ENCODE assay signal across 1 cellular context in genomic region chr20:50146732-50147662, GRCh38.
TF ChIP-seq lines count a peak whose summit lies in the region.

No MANE protein-coding gene starts in this region.

TF ChIP-seq in K562, 482 proteins besides CTCF, POLR2A, EP300 and RAD21 (continued from another document and continues in another):
- TF ChIP-seq E2F6 (IDR thresholded peaks at IDR 0.05; ENCODE audit: borderline replicate concordance in 1 of 2, extremely low read depth in 1 of 2, insufficient read depth in 1 of 2, insufficient read length in 1 of 2, low read depth in 1 of 2, low read length in 1 of 2, poor library complexity in 1 of 2, severe bottlenecking in 1 of 2) = peak in 1 of 2 experiments; percentile 26
- TF ChIP-seq GTF2E2 (tag; IDR thresholded peaks at IDR 0.05) = no peak
- no peak for TF ChIP-seq BCL6 (CRISPR knock-in tag; IDR thresholded peaks at IDR 0.05)
- TF ChIP-seq REST (CRISPR knock-in tag; IDR thresholded peaks at IDR 0.05; ENCODE audit: low read depth) = no peak
- no peak for TF ChIP-seq ZBTB43 (CRISPR knock-in tag; IDR thresholded peaks at IDR 0.05)
- TF ChIP-seq RBFOX2 (IDR thresholded peaks at IDR 0.05; ENCODE audit: low read depth, low read length) = peak; percentile 63
- TF ChIP-seq RFX5 (IDR thresholded peaks at IDR 0.05; ENCODE audit: low read depth, low read length) = no peak
- TF ChIP-seq BRD4 (IDR thresholded peaks at IDR 0.05) = no peak
- peak in 1 of 2 experiments; percentile 61; a peak in 2 of 4 replicates for TF ChIP-seq MNT (conservative IDR thresholded peaks at IDR 0.05)
- TF ChIP-seq ZNF347 (CRISPR knock-in tag; IDR thresholded peaks at IDR 0.05; ENCODE audit: low read depth) = no peak
- no peak for TF ChIP-seq HDAC3 (IDR thresholded peaks at IDR 0.05; ENCODE audit: borderline replicate concordance, partially characterized antibody)
- TF ChIP-seq MEIS2 (IDR thresholded peaks at IDR 0.05; ENCODE audit: partially characterized antibody) = peak; percentile 35
- TF ChIP-seq PML (IDR thresholded peaks at IDR 0.05; ENCODE audit: low read length) = no peak
- peak; percentile 90 for TF ChIP-seq ZBTB17 (CRISPR knock-in tag; IDR thresholded peaks at IDR 0.05)
- no peak for TF ChIP-seq BACH1 (tag; IDR thresholded peaks at IDR 0.05)
- peak; percentile 71; the same call in 1 of the 2 replicates for TF ChIP-seq ZNF197 (CRISPR knock-in tag; IDR thresholded peaks at IDR 0.05; ENCODE audit: low read depth)
- TF ChIP-seq ARID4B (CRISPR knock-in tag; IDR thresholded peaks at IDR 0.05) = 0 out of 2 replicates have a peak, but pooled peaks have one; percentile 28
- no peak for TF ChIP-seq TEAD2 (tag; IDR thresholded peaks at IDR 0.05)
- no peak for TF ChIP-seq ZNF384 (IDR thresholded peaks at IDR 0.05; ENCODE audit: low read depth, low read length)
- no peak for TF ChIP-seq YBX1 (IDR thresholded peaks at IDR 0.05)
- no peak for TF ChIP-seq NFIC (IDR thresholded peaks at IDR 0.05)
- peak in 1 of 2 experiments; percentile 68; a peak in 2 of 4 replicates for TF ChIP-seq MAZ (CRISPR knock-in tag; conservative IDR thresholded peaks at IDR 0.05 in 1 of 2, IDR thresholded peaks at IDR 0.05 in 1 of 2)
- no peak for TF ChIP-seq E2F3 (CRISPR knock-in tag; IDR thresholded peaks at IDR 0.05)
- no peak for TF ChIP-seq NCOA4 (IDR thresholded peaks at IDR 0.05; ENCODE audit: partially characterized antibody)
- TF ChIP-seq ZNF639 (CRISPR knock-in tag; conservative IDR thresholded peaks at IDR 0.05 in 1 of 2, IDR thresholded peaks at IDR 0.05 in 1 of 2) = peak in 1 of 2 experiments; percentile 78; a peak in 1 of 4 replicates
- TF ChIP-seq ELF2 (CRISPR knock-in tag; IDR thresholded peaks at IDR 0.05) = no peak
- TF ChIP-seq THRAP3 (IDR thresholded peaks at IDR 0.05; ENCODE audit: borderline replicate concordance) = no peak
- TF ChIP-seq ZBTB11 (CRISPR knock-in tag; IDR thresholded peaks at IDR 0.05) = peak in 1 of 3 experiments; percentile 61; a peak in 1 of 6 replicates
- no peak for TF ChIP-seq MEF2A (IDR thresholded peaks at IDR 0.05; ENCODE audit: control insufficient read depth, low read depth, low read length)
- TF ChIP-seq GABPA (tag; conservative IDR thresholded peaks at IDR 0.05; ENCODE audit: low read depth) = peak; percentile 78
- TF ChIP-seq GABPB1 (CRISPR knock-in tag; IDR thresholded peaks at IDR 0.05) = peak; percentile 71
- TF ChIP-seq RBM34 (IDR thresholded peaks at IDR 0.05; ENCODE audit: borderline replicate concordance, insufficient read depth, low read length) = no peak
- TF ChIP-seq PCBP1 (IDR thresholded peaks at IDR 0.05; ENCODE audit: low read depth, low read length, poor library complexity, severe bottlenecking) = no peak
- TF ChIP-seq SNAPC5 (CRISPR knock-in tag; IDR thresholded peaks at IDR 0.05) = no peak
- peak; percentile 49; the same call in 1 of the 2 replicates for TF ChIP-seq ZNF449 (CRISPR knock-in tag; IDR thresholded peaks at IDR 0.05)
- no peak for TF ChIP-seq KDM4B (IDR thresholded peaks at IDR 0.05; ENCODE audit: borderline replicate concordance in 2 of 2, low read depth in 1 of 2)
- no peak for TF ChIP-seq HNRNPUL1 (IDR thresholded peaks at IDR 0.05; ENCODE audit: low read length)
- TF ChIP-seq EWSR1 (IDR thresholded peaks at IDR 0.05; ENCODE audit: borderline replicate concordance, low read depth, partially characterized antibody) = no peak
- peak; percentile 29; the same call in 1 of the 2 replicates for TF ChIP-seq RNF2 (IDR thresholded peaks at IDR 0.05)
- TF ChIP-seq MCM5 (IDR thresholded peaks at IDR 0.05; ENCODE audit: low read depth) = no peak
- no peak for TF ChIP-seq BRF1 (IDR thresholded peaks at IDR 0.05; ENCODE audit: borderline replicate concordance, extremely low read depth, insufficient read length)
- no peak for TF ChIP-seq HINFP (tag; conservative IDR thresholded peaks at IDR 0.05; ENCODE audit: low read depth)
